Comparison of ENCODE assay signal across 8 cellular contexts in the genomic region with DNA sequence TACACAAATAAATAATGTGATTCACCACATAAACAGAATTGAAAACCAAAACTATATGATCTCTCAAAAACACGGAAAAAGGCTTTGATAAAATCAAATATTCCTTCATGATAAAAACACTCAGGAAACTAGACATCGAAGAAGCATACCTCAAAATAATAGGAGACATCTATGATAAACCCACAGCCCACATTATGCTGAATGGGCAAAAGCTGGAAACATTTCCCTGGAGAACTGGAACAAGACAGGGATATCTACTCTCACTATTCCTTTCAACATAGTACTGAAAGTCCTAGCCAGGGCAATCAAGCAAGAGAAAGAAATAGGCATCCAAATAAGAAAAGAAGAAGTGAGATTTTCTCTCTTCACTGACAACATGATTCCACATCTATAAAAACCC.
"Had no signal": no experiment of that assay in that cellular context is flagged by ENCODE, and none has a peak within 500 bp of the region (broad histone marks: within the 10 kb centered on the region; RNA-seq: fewer than 3 reads in every experiment).

No MANE protein-coding gene starts in this region.

- DNase-seq: GDM1, GF-D8 had no signal

- ATAC-seq: GM12878 had no signal

- H3K4me3 ChIP-seq: GM12878 had no signal

- FAIRE-seq: G401.6, GM12878, GM12891, GM12892, GM18507, GM19239 had no signal
